Comparison of ENCODE assay signal across 15 cellular contexts in the genomic region with DNA sequence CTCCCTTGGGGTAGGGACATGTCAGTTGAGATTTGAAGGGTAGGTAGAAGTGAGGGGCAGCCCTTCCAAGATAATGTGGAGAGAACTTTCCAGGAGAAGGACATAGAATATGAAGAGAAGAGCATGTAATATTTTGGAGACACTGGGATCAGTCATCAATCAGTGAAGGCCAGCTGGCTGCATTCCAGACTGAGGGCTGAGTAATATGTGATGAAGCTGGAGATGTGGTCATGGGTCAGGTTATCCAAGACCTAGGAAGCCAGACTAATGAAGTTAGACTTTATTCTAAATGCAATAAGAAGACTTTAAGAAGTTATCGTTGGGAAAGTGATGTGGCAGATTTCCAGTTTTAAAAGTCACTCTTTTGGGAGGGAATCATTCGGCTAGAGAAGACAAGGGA.
DNase-seq lines count a peak whose midpoint lies in the region; TF ChIP-seq lines count a peak whose summit lies in the region.
"Had no signal": no experiment of that assay in that cellular context is flagged by ENCODE, and none has a peak within 500 bp of the region (broad histone marks: within the 10 kb centered on the region; RNA-seq: fewer than 3 reads in every experiment).

No MANE protein-coding gene starts in this region.

- DNase-seq in GOT3 (lab: John Stamatoyannopoulos, UW) (peak; percentile 81), adipocyte (ENCODE audit: low read depth) (peak; percentile 26), foreskin fibroblast (peak; percentile 92 to 96), renal cortical epithelial cell (ENCODE audit: low read depth) (peak; percentile 87), NCI-H1092 (lab: John Stamatoyannopoulos, UW) (no peak), hippocampal formation (lab: John Stamatoyannopoulos, UW) (no peak), H7 (no peak)
- no peak for DNase-seq in activated CD4-positive, CD25-positive, alpha-beta regulatory T cell treated with anti-CD3 and anti-CD28 coated beads, Interleukin-2, amount 50 U/mL, for 72 hours
- DNase-seq: activated CD4-positive, alpha-beta memory T cell treated with anti-CD3 and anti-CD28 coated beads, Interleukin-2, amount 10 ng/mL, durations not matched to agents 7 days and 5 days; activated naive CD4-positive, alpha-beta T cell treated with anti-CD3 and anti-CD28 coated beads, Interleukin-2, amount 10 ng/mL, durations not matched to agents 7 days and 5 days; CD4-positive, alpha-beta memory T cell; naive thymus-derived CD4-positive, alpha-beta T cell; NCI-H2081; T-helper 2 cell had no signal

- no peak for TF ChIP-seq CTCF in foreskin fibroblast (IDR thresholded peaks at IDR 0.05; ENCODE audit: low read depth, low read length)

- no peaks in the 10 kb centered on the region for H3K9me3 ChIP-seq in adipocyte (ENCODE audit: control insufficient read depth, low read length)

- H3K9ac ChIP-seq in adipocyte (ENCODE audit: low read length), result no peak overlapping the region

- H3K4me3 ChIP-seq in adipocyte (ENCODE audit: low read length) (no peak overlapping the region), foreskin fibroblast (ENCODE audit: low read depth in 1 of 2, low read length in 2 of 2) (no peak overlapping the region), H7 (ENCODE audit: insufficient read depth, low read depth, low read length) (no peak overlapping the region)
- H3K4me3 ChIP-seq: GM23338 had no signal

- H3K27me3 ChIP-seq in adipocyte (replicated peaks; ENCODE audit: control insufficient read depth, insufficient read depth, low read length) (no peaks in the 10 kb centered on the region), H7 (ENCODE audit: control insufficient read depth, insufficient read depth, low read length) (no peaks in the 10 kb centered on the region)

- H3K36me3 ChIP-seq in adipocyte (ENCODE audit: control insufficient read depth, insufficient read depth, low read length, severe bottlenecking), result no peaks in the 10 kb centered on the region
- no peaks in the 10 kb centered on the region for H3K36me3 ChIP-seq in H7 (replicated peaks; ENCODE audit: control insufficient read depth, insufficient read depth, low read length)

- peaks cover 8% of the 10 kb centered on the region for H3K4me1 ChIP-seq in adipocyte (ENCODE audit: control insufficient read depth, insufficient read depth, low read length)

Comparison
In these comparisons a context has a peak if more than half of its experiments do, and no peak if none do; other contexts are left out.
1. DNase-seq: peak in GOT3 (single experiment), adipocyte (single experiment), foreskin fibroblast (2 of 2) and renal cortical epithelial cell (single experiment); none in NCI-H1092 (single experiment), activated CD4-positive, CD25-positive, alpha-beta regulatory T cell treated with anti-CD3 and anti-CD28 coated beads, Interleukin-2, amount 50 U/mL, for 72 hours (single experiment), hippocampal formation (0 of 2) and H7 (single experiment).